23 cellular contexts compared by ENCODE assay signal in genomic region chr10:62654966-62655336, GRCh38.
A peak's percentile ranks its signal among the peaks of the same experiment; 100 is the strongest.
DNase-seq lines count a peak whose midpoint lies in the region; ATAC-seq and TF ChIP-seq lines count a peak whose summit lies in the region.
"Had no signal": no experiment of that assay in that cellular context is flagged by ENCODE, and none has a peak within 500 bp of the region (broad histone marks: within the 10 kb centered on the region; RNA-seq: fewer than 3 reads in every experiment).

No MANE protein-coding gene starts in this region.

- no peaks in the 10 kb centered on the region for H3K79me2 ChIP-seq in MM.1S (ENCODE audit: low read length)

- no peak for ATAC-seq in stimulated activated naive CD8-positive, alpha-beta T cell treated with anti-CD3 and anti-CD28 coated beads, Interleukin-15, Interleukin-2, amounts not matched to agents 100 U/mL and 50 U/mL, for 24 hours
- no peak for ATAC-seq in naive B cell (ENCODE audit: low read depth in 2 of 2)

- no peak overlapping the region for H2AFZ ChIP-seq in MM.1S (ENCODE audit: low read length)
- H2AFZ ChIP-seq: GM23248 had no signal

- H3K27me3 Mint-ChIP-seq in stimulated activated naive CD8-positive, alpha-beta T cell treated with anti-CD3 and anti-CD28 coated beads, Interleukin-15, Interleukin-2, amounts not matched to agents 100 ng/mL and 50 ng/mL, for 24 hours = peaks cover 7% of the 10 kb centered on the region
- H3K27me3 Mint-ChIP-seq in naive B cell = peaks cover 15 to 34% (median 30%) of the 10 kb centered on the region in 3 donors
- H3K27me3 Mint-ChIP-seq: CD4-positive, alpha-beta T cell had no signal

- H3K4me3 Mint-ChIP-seq in stimulated activated naive CD8-positive, alpha-beta T cell treated with anti-CD3 and anti-CD28 coated beads, Interleukin-15, Interleukin-2, amounts not matched to agents 100 ng/mL and 50 ng/mL, for 24 hours = no peak overlapping the region
- peak overlapping the region in 5 of 8 donors; percentile 0 to 65 (median 25) for H3K4me3 Mint-ChIP-seq in naive B cell
- H3K4me3 Mint-ChIP-seq: CD4-positive, alpha-beta T cell; H9; HFFc6 had no signal

- H3K27ac ChIP-seq in MM.1S (ENCODE audit: low read length) (peak overlapping the region; percentile 90), tibial artery (no peak overlapping the region)
- H3K27ac ChIP-seq: BLaER1 treated with 17β-estradiol and CSF1 and Interleukin-3, amounts not matched to agents 10 nM and 100 nM; GM23248; SJSA1 had no signal

- H4K20me1 ChIP-seq in MM.1S (ENCODE audit: insufficient read depth, low read length) = no peaks in the 10 kb centered on the region
- H4K20me1 ChIP-seq: BLaER1 treated with 17β-estradiol and CSF1 and Interleukin-3, amounts not matched to agents 10 nM and 100 nM had no signal

- TF ChIP-seq CTCF in MM.1S (IDR thresholded peaks at IDR 0.05; ENCODE audit: low read length) = no peak
- TF ChIP-seq CTCF in tibial artery (IDR thresholded peaks at IDR 0.05) = no peak

- DNase-seq in stimulated activated naive CD8-positive, alpha-beta T cell treated with anti-CD3 and anti-CD28 coated beads, Interleukin-15, Interleukin-2, amounts not matched to agents 100 U/mL and 50 U/mL, for 24 hours = no peak
- DNase-seq in MM.1S = no peak
- no peak for DNase-seq in naive B cell
- DNase-seq in NCI-H1092 (lab: John Stamatoyannopoulos, UW) = no peak
- no peak for DNase-seq in tibial artery
- DNase-seq in H7 = no peak
- DNase-seq: CD4-positive, alpha-beta T cell; COR-L47; DMS53; GM23248; H9; HFFc6; KBM-7; NCI-H2029; NCI-H446; NCI-H524 treated with DMSO at 0.1 percent for 48 hours; NCI-H774; NK-92 treated with Interleukin-12 subunit alpha and Interleukin-12 subunit beta, amount 100 ng/mL, for 24 hours; Right ventricle myocardium superior; RPMI8226 had no signal

- H3F3A ChIP-seq in MM.1S (ENCODE audit: insufficient read depth, low read length) = peaks cover 19% of the 10 kb centered on the region

- peaks cover 52% of the 10 kb centered on the region for H3K4me1 Mint-ChIP-seq in stimulated activated naive CD8-positive, alpha-beta T cell treated with anti-CD3 and anti-CD28 coated beads, Interleukin-15, Interleukin-2, amounts not matched to agents 100 ng/mL and 50 ng/mL, for 24 hours (ENCODE audit: low read depth)
- H3K4me1 Mint-ChIP-seq in naive B cell = peaks cover 37 to 53% (median 45%) of the 10 kb centered on the region in 3 donors

- intact Hi-C loops in tibial artery (cut with DNase I; ENCODE audit: low total_unique reads) = no loop called here

- no peaks in the 10 kb centered on the region for H3K9me2 ChIP-seq in MM.1S (replicated peaks; ENCODE audit: insufficient read depth, low read length)

- H3K9ac ChIP-seq in MM.1S (ENCODE audit: low read length) = 0 out of 2 replicates have a peak overlapping the region, but pooled peaks have one; percentile 2
- H3K9ac ChIP-seq: BLaER1 treated with 17β-estradiol and CSF1 and Interleukin-3, amounts not matched to agents 10 nM and 100 nM; GM23248 had no signal

- H3K9me3 Mint-ChIP-seq in stimulated activated naive CD8-positive, alpha-beta T cell treated with anti-CD3 and anti-CD28 coated beads, Interleukin-15, Interleukin-2, amounts not matched to agents 100 ng/mL and 50 ng/mL, for 24 hours = no peaks in the 10 kb centered on the region
- H3K9me3 Mint-ChIP-seq in naive B cell = peaks cover 0 to 13% (median 6%) of the 10 kb centered on the region in 7 donors
- H3K9me3 Mint-ChIP-seq: H9, HFFc6 had no signal

- H3K9me3 ChIP-seq in MM.1S (replicated peaks; ENCODE audit: insufficient read depth, low read length) (no peaks in the 10 kb centered on the region), tibial artery (no peaks in the 10 kb centered on the region)

- H3K4me1 ChIP-seq in MM.1S (ENCODE audit: low read length) = peaks cover 39% of the 10 kb centered on the region
- peaks cover 0 to 6% (median 4%) of the 10 kb centered on the region in 4 donors for H3K4me1 ChIP-seq in tibial artery
- H3K4me1 ChIP-seq: SJSA1 had no signal

- H3K36me3 Mint-ChIP-seq in stimulated activated naive CD8-positive, alpha-beta T cell treated with anti-CD3 and anti-CD28 coated beads, Interleukin-15, Interleukin-2, amounts not matched to agents 100 ng/mL and 50 ng/mL, for 24 hours (ENCODE audit: low read depth) = no peaks in the 10 kb centered on the region
- peaks cover 4% of the 10 kb centered on the region in 2 donors for H3K36me3 Mint-ChIP-seq in naive B cell

- H3K4me3 ChIP-seq in MM.1S (ENCODE audit: low read length) (no peak overlapping the region), tibial artery (no peak overlapping the region), H7 (ENCODE audit: insufficient read depth, low read depth, low read length) (no peak overlapping the region)
- H3K4me3 ChIP-seq: GM23248, SJSA1 had no signal

- peak overlapping the region; percentile 5 for H3K27ac Mint-ChIP-seq in stimulated activated naive CD8-positive, alpha-beta T cell treated with anti-CD3 and anti-CD28 coated beads, Interleukin-15, Interleukin-2, amounts not matched to agents 100 ng/mL and 50 ng/mL, for 24 hours
- peak overlapping the region in 1 of 6 donors; percentile 53 for H3K27ac Mint-ChIP-seq in naive B cell
- H3K27ac Mint-ChIP-seq: CD4-positive, alpha-beta T cell; H9; HFFc6 had no signal

- H3K36me3 ChIP-seq in MM.1S (replicated peaks; ENCODE audit: insufficient read depth, low read length) = no peaks in the 10 kb centered on the region
- H3K36me3 ChIP-seq in tibial artery = no peaks in the 10 kb centered on the region
- no peaks in the 10 kb centered on the region for H3K36me3 ChIP-seq in H7 (replicated peaks; ENCODE audit: control insufficient read depth, insufficient read depth, low read length)
- H3K36me3 ChIP-seq: SJSA1 had no signal

- no peak overlapping the region for H3K4me2 ChIP-seq in MM.1S (ENCODE audit: low read depth, low read length)

- no peaks in the 10 kb centered on the region for H3K27me3 ChIP-seq in MM.1S (replicated peaks; ENCODE audit: insufficient read depth, low read length)
- peaks cover 0 to 8% of the 10 kb centered on the region in 2 donors for H3K27me3 ChIP-seq in tibial artery
- no peaks in the 10 kb centered on the region for H3K27me3 ChIP-seq in H7 (ENCODE audit: control insufficient read depth, insufficient read depth, low read length)
- H3K27me3 ChIP-seq: BLaER1 treated with 17β-estradiol and CSF1 and Interleukin-3, amounts not matched to agents 10 nM and 100 nM; SJSA1 had no signal
